24 cellular contexts compared by ENCODE assay signal in genomic region chr10:11010582-11010981, GRCh38.
"Had no signal": no experiment of that assay in that cellular context is flagged by ENCODE, and none has a peak within 500 bp of the region (broad histone marks: within the 10 kb centered on the region; RNA-seq: fewer than 3 reads in every experiment).

No MANE protein-coding gene starts in this region.

- H3K9me3 ChIP-seq: heart left ventricle, spleen, uterus had no signal

- ATAC-seq: activated CD4-positive, CD25-positive, alpha-beta regulatory T cell treated with anti-CD3 and anti-CD28 coated beads, Interleukin-2, amount 50 U/mL, for 24 hours; effector memory CD8-positive, alpha-beta T cell; heart left ventricle; naive thymus-derived CD8-positive, alpha-beta T cell; sciatic nerve had no signal

- H3K36me3 ChIP-seq: heart left ventricle, neural progenitor cell, spleen, uterus, WERI-Rb-1 had no signal

- H3K4me2 ChIP-seq: neural progenitor cell had no signal

- H3K27me3 ChIP-seq: neural progenitor cell, uterus had no signal

- H3K4me3 Mint-ChIP-seq: activated naive CD4-positive, alpha-beta T cell treated with anti-CD3 and anti-CD28 coated beads, Interleukin-2, amount 10 ng/mL, durations not matched to agents 7 days and 5 days; effector memory CD8-positive, alpha-beta T cell; mesothelial cell of epicardium; naive thymus-derived CD8-positive, alpha-beta T cell; neural progenitor cell; T-helper 1 cell treated with Interleukin-12 subunit alpha and Interleukin-12 subunit beta and Interleukin-4 antibody, amounts not matched to agents 30 μg/mL and 1 μg/mL, for 36 hours; type B pancreatic cell had no signal

- H3K36me3 Mint-ChIP-seq: activated naive CD4-positive, alpha-beta T cell treated with anti-CD3 and anti-CD28 coated beads, Interleukin-2, amount 10 ng/mL, durations not matched to agents 7 days and 5 days; mesothelial cell of epicardium; naive thymus-derived CD8-positive, alpha-beta T cell; neural progenitor cell; type B pancreatic cell had no signal

- H3K9ac ChIP-seq: neural progenitor cell, parathyroid adenoma had no signal

- H3K4me1 ChIP-seq: parathyroid adenoma, uterus had no signal

- H3K9me3 Mint-ChIP-seq: activated naive CD4-positive, alpha-beta T cell treated with anti-CD3 and anti-CD28 coated beads, Interleukin-2, amount 10 ng/mL, durations not matched to agents 7 days and 5 days; effector memory CD8-positive, alpha-beta T cell; mesothelial cell of epicardium; naive thymus-derived CD8-positive, alpha-beta T cell; T-helper 1 cell treated with Interleukin-12 subunit alpha and Interleukin-12 subunit beta and Interleukin-4 antibody, amounts not matched to agents 30 μg/mL and 1 μg/mL, for 36 hours; type B pancreatic cell had no signal

- DNase-seq: activated CD4-positive, alpha-beta T cell treated with anti-CD3 and anti-CD28 coated beads for 48 hours; activated CD4-positive, alpha-beta T cell treated with anti-CD3 and anti-CD28 coated beads, Interleukin-2, amount 50 U/mL, for 48 hours; activated CD8-positive, alpha-beta memory T cell treated with anti-CD3 and anti-CD28 coated beads, Interleukin-2, amount 50 U/mL, for 4 hours; activated gamma-delta T cell; activated naive CD4-positive, alpha-beta T cell treated with anti-CD3 and anti-CD28 coated beads, Interleukin-2, amount 10 ng/mL, durations not matched to agents 7 days and 5 days; activated T-cell treated with anti-CD3 and anti-CD28 coated beads, Interleukin-2, amount 50 U/mL, for 1 hour; amniotic stem cell; effector memory CD8-positive, alpha-beta T cell; foreskin fibroblast; heart left ventricle; naive thymus-derived CD8-positive, alpha-beta T cell; occipital lobe; spleen; SW 1271; T-helper 9 cell; uterus; WERI-Rb-1 had no signal

- H3K27ac Mint-ChIP-seq: activated naive CD4-positive, alpha-beta T cell treated with anti-CD3 and anti-CD28 coated beads, Interleukin-2, amount 10 ng/mL, durations not matched to agents 7 days and 5 days; effector memory CD8-positive, alpha-beta T cell; mesothelial cell of epicardium; T-helper 1 cell treated with Interleukin-12 subunit alpha and Interleukin-12 subunit beta and Interleukin-4 antibody, amounts not matched to agents 30 μg/mL and 1 μg/mL, for 36 hours; type B pancreatic cell had no signal

- H3K4me3 ChIP-seq: heart left ventricle, neural progenitor cell, spleen, uterus had no signal
